In genomic region chr10:27541728-27542285, GRCh38 we compare ENCODE assay signal across 19 cellular contexts. TPM values are rescaled to one million over a fixed set of nuclear protein-coding genes. Genes with fewer than 3 reads are reported as not detected.
A peak's percentile ranks its signal among the peaks of the same experiment; 100 is the strongest.
DNase-seq lines count a peak whose midpoint lies in the region; ATAC-seq and TF ChIP-seq lines count a peak whose summit lies in the region.
"Had no signal": no experiment of that assay in that cellular context is flagged by ENCODE, and none has a peak within 500 bp of the region (broad histone marks: within the 10 kb centered on the region; RNA-seq: fewer than 3 reads in every experiment).

No MANE protein-coding gene starts in this region.

- H3K27ac Mint-ChIP-seq in CD4-positive, alpha-beta T cell = peak overlapping the region; percentile 71
- peak overlapping the region; percentile 88 for H3K27ac Mint-ChIP-seq in GM23338
- H3K27ac Mint-ChIP-seq in activated T-helper 17 cell treated with anti-CD3 and anti-CD28 coated beads, Interleukin-2, amount 50 U/mL, for 72 hours = peak overlapping the region; percentile 65

- no peak overlapping the region for H2AFZ ChIP-seq in GM23338

- DNase-seq in CD4-positive, alpha-beta T cell = peak in 2 of 10 experiments; percentile 1 to 5
- DNase-seq in GM23338 (ENCODE audit: low spot score) (no peak), foreskin keratinocyte (peak in 1 of 2 donors; percentile 24), NCI-H1930 (lab: John Stamatoyannopoulos, UW) (no peak)
- DNase-seq in stimulated activated CD4-positive, alpha-beta T cell treated with anti-CD3 and anti-CD28 coated beads, Interleukin-4, amount 100 ng/mL, for 24 hours = no peak
- DNase-seq: activated CD4-positive, alpha-beta T cell treated with anti-CD3 and anti-CD28 coated beads for 4 hours; brain microvascular endothelial cell; Calu3; EL; foreskin melanocyte; HFFc6; kidney; NCI-H1417; NCI-H526; right cardiac atrium had no signal

- H3K36me3 ChIP-seq in GM23338 (ENCODE audit: insufficient read depth) = no peaks in the 10 kb centered on the region

- peaks cover 36% of the 10 kb centered on the region for H3K4me1 Mint-ChIP-seq in CD4-positive, alpha-beta T cell (ENCODE audit: low read depth)
- H3K4me1 Mint-ChIP-seq in GM23338 = no peaks in the 10 kb centered on the region; the same call in 2 of the 3 replicates
- peaks cover 20% of the 10 kb centered on the region for H3K4me1 Mint-ChIP-seq in activated T-helper 17 cell treated with anti-CD3 and anti-CD28 coated beads, Interleukin-2, amount 50 U/mL, for 72 hours

- no peaks in the 10 kb centered on the region for H3K27me3 Mint-ChIP-seq in CD4-positive, alpha-beta T cell
- H3K27me3 Mint-ChIP-seq in GM23338 (ENCODE audit: insufficient read depth, low read depth, poor library complexity) = no peaks in the 10 kb centered on the region
- no peaks in the 10 kb centered on the region for H3K27me3 Mint-ChIP-seq in activated T-helper 17 cell treated with anti-CD3 and anti-CD28 coated beads, Interleukin-2, amount 50 U/mL, for 72 hours

- peak; percentile 43 for ATAC-seq in CD4-positive, alpha-beta T cell (ENCODE audit: poor library complexity)
- ATAC-seq in GM23338 = no peak; the same call in 2 of the 3 replicates
- ATAC-seq in activated T-helper 17 cell treated with anti-CD3 and anti-CD28 coated beads, Interleukin-2, amount 50 U/mL, for 72 hours (replicated peaks) = peak; percentile 39
- ATAC-seq in foreskin keratinocyte = peak; percentile 70
- no peak for ATAC-seq in GM19455 (IDR thresholded peaks at IDR 0.05; ENCODE audit: unreplicated experiment)
- ATAC-seq in GM21423 (IDR thresholded peaks at IDR 0.05; ENCODE audit: unreplicated experiment) = no peak
- ATAC-seq: right cardiac atrium had no signal

- H3K9me3 ChIP-seq in CD4-positive, alpha-beta T cell (ENCODE audit: control insufficient read depth, low read length) = no peaks in the 10 kb centered on the region

- peaks cover 62% of the 10 kb centered on the region for H3K36me3 Mint-ChIP-seq in CD4-positive, alpha-beta T cell (ENCODE audit: low read depth)
- H3K36me3 Mint-ChIP-seq in GM23338 (ENCODE audit: low read depth) = peaks cover 9% of the 10 kb centered on the region; the same call in 2 of the 3 replicates
- H3K36me3 Mint-ChIP-seq in activated T-helper 17 cell treated with anti-CD3 and anti-CD28 coated beads, Interleukin-2, amount 50 U/mL, for 72 hours (ENCODE audit: low read depth) = peaks cover 56% of the 10 kb centered on the region

- TF ChIP-seq CTCF in CD4-positive, alpha-beta T cell (IDR thresholded peaks at IDR 0.05) = no peak
- TF ChIP-seq CTCF in GM23338 (conservative IDR thresholded peaks at IDR 0.05; ENCODE audit: low read depth in 2 of 2) (no peak), foreskin keratinocyte (conservative IDR thresholded peaks at IDR 0.05) (no peak)

- no peak overlapping the region for H3K4me2 ChIP-seq in GM23338

- no peaks in the 10 kb centered on the region for H3K9me2 ChIP-seq in GM23338 (ENCODE audit: insufficient read depth)

- H3K9me3 Mint-ChIP-seq in CD4-positive, alpha-beta T cell = no peaks in the 10 kb centered on the region
- no peaks in the 10 kb centered on the region for H3K9me3 Mint-ChIP-seq in GM23338
- no peaks in the 10 kb centered on the region for H3K9me3 Mint-ChIP-seq in activated T-helper 17 cell treated with anti-CD3 and anti-CD28 coated beads, Interleukin-2, amount 50 U/mL, for 72 hours
- H3K9me3 Mint-ChIP-seq: HFFc6 had no signal

- H3K4me3 ChIP-seq in GM23338 = no peak overlapping the region

- H3K27me3 ChIP-seq in CD4-positive, alpha-beta T cell (ENCODE audit: control insufficient read depth, insufficient read depth, low read length) = no peaks in the 10 kb centered on the region
- no peaks in the 10 kb centered on the region for H3K27me3 ChIP-seq in GM23338 (ENCODE audit: insufficient read depth)
- no peaks in the 10 kb centered on the region for H3K27me3 ChIP-seq in foreskin keratinocyte
- H3K27me3 ChIP-seq: brain microvascular endothelial cell had no signal

- no peaks in the 10 kb centered on the region for H3F3A ChIP-seq in GM23338 (replicated peaks; ENCODE audit: low read depth)

- CTCF ChIA-PET in CD4-positive, alpha-beta T cell (lab: Charles Lee) = interaction anchor here (0.6 kb wide), 1 partner anchor 516 kb away, joined by 3 read pairs; no protein-coding TSS in a partner anchor

- H4K20me1 ChIP-seq in GM23338 (replicated peaks; ENCODE audit: insufficient read depth) = no peaks in the 10 kb centered on the region

- intact Hi-C loops in CD4-positive, alpha-beta T cell (cut with DNase I, micrococcal nuclease) = no loop called here

- H3K4me1 ChIP-seq in GM23338 (ENCODE audit: insufficient read depth) (no peaks in the 10 kb centered on the region), foreskin keratinocyte (peaks cover 6% of the 10 kb centered on the region)

- POLR2A ChIA-PET in CD4-positive, alpha-beta T cell (lab: Charles Lee) = interaction anchor here (5.2 kb wide), 1 partner anchor 38 kb away, joined by 19 read pairs; the partner anchor contains the start of gene RAB18

- H3K27ac ChIP-seq in CD4-positive, alpha-beta T cell (ENCODE audit: low read depth, low read length) = peak overlapping the region; percentile 17
- H3K27ac ChIP-seq in GM23338 (ENCODE audit: low read depth) (no peak overlapping the region), foreskin keratinocyte (no peak overlapping the region)
- H3K27ac ChIP-seq: brain microvascular endothelial cell, epithelial cell of prostate had no signal

- H3K79me2 ChIP-seq in GM23338 (replicated peaks; ENCODE audit: insufficient read depth) = no peaks in the 10 kb centered on the region

- no peak overlapping the region for H3K4me3 Mint-ChIP-seq in CD4-positive, alpha-beta T cell
- H3K4me3 Mint-ChIP-seq in GM23338 = no peak overlapping the region
- peak overlapping the region; percentile 46 for H3K4me3 Mint-ChIP-seq in activated T-helper 17 cell treated with anti-CD3 and anti-CD28 coated beads, Interleukin-2, amount 50 U/mL, for 72 hours
- H3K4me3 Mint-ChIP-seq: HFFc6 had no signal

TF ChIP-seq in GM23338, 12 proteins besides CTCF, POLR2A, EP300 and RAD21 (continues in another document):
- TF ChIP-seq STAT1 (IDR thresholded peaks at IDR 0.05; ENCODE audit: unreplicated experiment) = no peak
- no peak for TF ChIP-seq JUNB (IDR thresholded peaks at IDR 0.05; ENCODE audit: unreplicated experiment)
- TF ChIP-seq ZNF462 (CRISPR knock-in tag; IDR thresholded peaks at IDR 0.05) = no peak

RNA-seq across cellular contexts. Expression of gene RAB18, which starts 37.7 kb away (rescaled TPM):
- 100 to 1,000 TPM; 120 to 130 TPM for total RNA-seq in CD4-positive, alpha-beta T cell
- total RNA-seq in GM23338 (2014; rRNA removed; shearing (Covaris generic)) = 27.8 and 35.5 TPM in 2 replicates
- polyA plus RNA-seq in GM23338 (2016; fragmentation: Nextera tagmentation; extraction: Ambion mirVana) (51.0 and 77.2 TPM in 2 replicates), foreskin keratinocyte (59.9 and 70.2 TPM in 2 replicates)
- total RNA-seq in activated T-helper 17 cell treated with anti-CD3 and anti-CD28 coated beads, Interleukin-2, amount 50 U/mL, for 72 hours = 10 to 100 TPM; 56.6 to 78.1 TPM
- total RNA-seq in foreskin keratinocyte = 86.7 and 89.4 TPM in 2 replicates

Comparison
In these comparisons a context has a peak if more than half of its experiments do, and no peak if none do; other contexts are left out.
1. ATAC-seq: peak in CD4-positive, alpha-beta T cell (single experiment), activated T-helper 17 cell treated with anti-CD3 and anti-CD28 coated beads, Interleukin-2, amount 50 U/mL, for 72 hours (single experiment) and foreskin keratinocyte (single experiment); none in GM23338 (single experiment), GM19455 (single experiment) and GM21423 (single experiment).
2. Peak in every context shown above with its lines, with median percentiles within 50 percentile points of each other: H3K27ac Mint-ChIP-seq.